In genomic region chr10:34762603-34763299, GRCh38 we compare ENCODE assay signal across 23 cellular contexts. TPM values are rescaled to one million over a fixed set of nuclear protein-coding genes. Genes with fewer than 3 reads are reported as not detected.
A peak's percentile ranks its signal among the peaks of the same experiment; 100 is the strongest.
DNase-seq lines count a peak whose midpoint lies in the region; ATAC-seq, FAIRE-seq and TF ChIP-seq lines count a peak whose summit lies in the region.
"Had no signal": no experiment of that assay in that cellular context is flagged by ENCODE, and none has a peak within 500 bp of the region (broad histone marks: within the 10 kb centered on the region; RNA-seq: fewer than 3 reads in every experiment).

No MANE protein-coding gene starts in this region.

- H3K4ac ChIP-seq in mesendoderm (ENCODE audit: low read depth, low read length): no peak overlapping the region

- no peak overlapping the region for H2BK120ac ChIP-seq in mesendoderm (ENCODE audit: low read depth, low read length)

- no peak overlapping the region for H4K5ac ChIP-seq in mesendoderm (ENCODE audit: low read length)

- ATAC-seq in GM21381 (IDR thresholded peaks at IDR 0.05; ENCODE audit: unreplicated experiment): no peak
- no peak for ATAC-seq in HG03520 (IDR thresholded peaks at IDR 0.05; ENCODE audit: unreplicated experiment)
- ATAC-seq: left lung had no signal

- H3K4me1 ChIP-seq in mesendoderm (ENCODE audit: control insufficient read depth, low read depth, low read length): peaks cover 26% of the 10 kb centered on the region

- no CpG with 5 or more reads among the region's 5 CpGs for WGBS in mesendoderm (ENCODE audit: extremely low coverage, insufficient coverage, low lambda C conversion rate)

- DNase-seq in GM06990 (ENCODE audit: extremely low read depth, insufficient read length) (no peak), HTR-8/SVneo (ENCODE audit: insufficient read length, low spot score) (no peak), brain microvascular endothelial cell (no peak), mesendoderm (no peak), HFFc6 (no peak)
- DNase-seq: activated CD4-positive, alpha-beta T cell treated with anti-CD3 and anti-CD28 coated beads for 4 hours; amniotic stem cell; CD8-positive, alpha-beta memory T cell; erythroblast; left lung; NCI-H1417 treated with DMSO at 0.1 percent for 48 hours; NCI-H2029 treated with DMSO at 0.1 percent for 48 hours; NCI-H2227 treated with DMSO at 0.1 percent for 48 hours; sigmoid colon; stimulated activated CD4-positive, alpha-beta T cell treated with anti-CD3 and anti-CD28 coated beads, Interleukin-12 subunit alpha, Interleukin-12 subunit beta, amount 100 ng/mL, for 4 hours; stimulated activated CD4-positive, alpha-beta T cell treated with anti-CD3 and anti-CD28 coated beads, Interleukin-2, amount 100 ng/mL, for 48 hours; T-helper 9 cell; tibial artery had no signal

- FAIRE-seq in HTR-8/SVneo (lab: Jason Lieb, UNC): peak; percentile 84

- peak overlapping the region; percentile 13 for H4K8ac ChIP-seq in mesendoderm (ENCODE audit: low read depth, low read length)

- H3K4me3 ChIP-seq in GM06990 (replicated peaks; ENCODE audit: low read depth, low read length): no peak overlapping the region
- no peak overlapping the region for H3K4me3 ChIP-seq in brain microvascular endothelial cell (ENCODE audit: low read depth, low read length)
- H3K4me3 ChIP-seq in mesendoderm (ENCODE audit: low read length): no peak overlapping the region
- H3K4me3 ChIP-seq: left lung, sigmoid colon, tibial artery had no signal

- peaks cover 2% of the 10 kb centered on the region; the same call in 1 of the 2 replicates for H3K27me3 Mint-ChIP-seq in HFFc6 (ENCODE audit: insufficient read depth)
- H3K27me3 Mint-ChIP-seq: brain had no signal

- H3K4me2 ChIP-seq in mesendoderm (ENCODE audit: low read length): no peak overlapping the region

- H3K23ac ChIP-seq in mesendoderm (ENCODE audit: low read length): no peak overlapping the region

- H3K27ac ChIP-seq in brain microvascular endothelial cell (no peak overlapping the region), mesendoderm (ENCODE audit: low read depth, low read length) (no peak overlapping the region)
- H3K27ac ChIP-seq: left lung, sigmoid colon, tibial artery, VCaP had no signal

- H3K27ac Mint-ChIP-seq in HFFc6: no peak overlapping the region
- H3K27ac Mint-ChIP-seq: activated naive CD4-positive, alpha-beta T cell treated with anti-CD3 and anti-CD28 coated beads, Interleukin-2, amount 50 U/mL, for 24 hours had no signal

- peaks cover 23% of the 10 kb centered on the region for H3K79me1 ChIP-seq in mesendoderm (ENCODE audit: low read length)

- no peak overlapping the region for H2BK15ac ChIP-seq in mesendoderm (replicated peaks; ENCODE audit: low read depth)

- no peaks in the 10 kb centered on the region for H3K36me3 ChIP-seq in GM06990 (ENCODE audit: control insufficient read depth, insufficient read depth, low read length)
- no peaks in the 10 kb centered on the region for H3K36me3 ChIP-seq in brain microvascular endothelial cell (replicated peaks)
- no peaks in the 10 kb centered on the region for H3K36me3 ChIP-seq in mesendoderm (ENCODE audit: control insufficient read depth, insufficient read depth, low read length)
- H3K36me3 ChIP-seq: left lung, sigmoid colon, tibial artery had no signal

- peaks cover 60% of the 10 kb centered on the region for H3K4me1 Mint-ChIP-seq in HFFc6 (ENCODE audit: low read depth)
- H3K4me1 Mint-ChIP-seq: activated naive CD4-positive, alpha-beta T cell treated with anti-CD3 and anti-CD28 coated beads, Interleukin-2, amount 50 U/mL, for 24 hours had no signal

- H3K9me3 Mint-ChIP-seq in HFFc6: no peaks in the 10 kb centered on the region
- H3K9me3 Mint-ChIP-seq: activated naive CD4-positive, alpha-beta T cell treated with anti-CD3 and anti-CD28 coated beads, Interleukin-2, amount 50 U/mL, for 24 hours had no signal

- H3K4me3 Mint-ChIP-seq in HFFc6: no peak overlapping the region
- H3K4me3 Mint-ChIP-seq: activated naive CD4-positive, alpha-beta T cell treated with anti-CD3 and anti-CD28 coated beads, Interleukin-2, amount 50 U/mL, for 24 hours; brain; CD8-positive, alpha-beta memory T cell had no signal

- H2AK5ac ChIP-seq in mesendoderm (ENCODE audit: low read length): no peak overlapping the region

- H3K79me2 ChIP-seq in mesendoderm (ENCODE audit: control insufficient read depth, insufficient read depth, low read length): peaks cover 62% of the 10 kb centered on the region

- H2BK5ac ChIP-seq in mesendoderm (ENCODE audit: low read length): no peak overlapping the region

- H3K9ac ChIP-seq in mesendoderm (ENCODE audit: low read length): no peak overlapping the region

- no peak overlapping the region for H3K18ac ChIP-seq in mesendoderm (ENCODE audit: low read length)

- TF ChIP-seq CTCF in GM06990 (IDR thresholded peaks at IDR 0.05; ENCODE audit: insufficient read depth, low read length, poor library complexity, severe bottlenecking) (peak; percentile 3), brain microvascular endothelial cell (IDR thresholded peaks at IDR 0.05; ENCODE audit: low read depth, low read length, missing control alignments) (peak; percentile 14), HFFc6 (IDR thresholded peaks at IDR 0.05) (no peak)

- no peak overlapping the region for H3K56ac ChIP-seq in mesendoderm (ENCODE audit: low read length)

- H3K36me3 Mint-ChIP-seq in HFFc6 (ENCODE audit: low read depth): no peaks in the 10 kb centered on the region
- H3K36me3 Mint-ChIP-seq: activated naive CD4-positive, alpha-beta T cell treated with anti-CD3 and anti-CD28 coated beads, Interleukin-2, amount 50 U/mL, for 24 hours; CD8-positive, alpha-beta memory T cell had no signal

- in situ Hi-C loops in brain microvascular endothelial cell (cut with HindIII; ENCODE audit: low pct_ligation_motif_present, low sequenced_read_pairs): no loop called here

- H3K27me3 ChIP-seq in GM06990 (replicated peaks; ENCODE audit: control insufficient read depth, insufficient read depth, low read length) (no peaks in the 10 kb centered on the region), brain microvascular endothelial cell (replicated peaks) (no peaks in the 10 kb centered on the region), mesendoderm (ENCODE audit: insufficient read depth, low read length, poor library complexity) (no peaks in the 10 kb centered on the region)
- H3K27me3 ChIP-seq: left lung, sigmoid colon, tibial artery had no signal

RNA-seq across cellular contexts. Expression of gene PARD3, which starts 52.3 kb away (rescaled TPM):
- 54.6 TPM for polyA plus RNA-seq in mesendoderm (2013, experiment 1 of 2)
- 55.6 TPM for polyA plus RNA-seq in mesendoderm (2013, experiment 2 of 2)
- 10 to 100 TPM; 19.9 to 24.3 (median 23.1) TPM for total RNA-seq in HFFc6 (2021; fragmentation: NEBNext Ultra II Directional; extraction: Animal tissue kit (Norgen Biotek cat#: 25700))
- polyA plus RNA-seq: CD8-positive, alpha-beta memory T cell had no signal
